ENCODE assay signal across 1 cellular context in the genomic region with DNA sequence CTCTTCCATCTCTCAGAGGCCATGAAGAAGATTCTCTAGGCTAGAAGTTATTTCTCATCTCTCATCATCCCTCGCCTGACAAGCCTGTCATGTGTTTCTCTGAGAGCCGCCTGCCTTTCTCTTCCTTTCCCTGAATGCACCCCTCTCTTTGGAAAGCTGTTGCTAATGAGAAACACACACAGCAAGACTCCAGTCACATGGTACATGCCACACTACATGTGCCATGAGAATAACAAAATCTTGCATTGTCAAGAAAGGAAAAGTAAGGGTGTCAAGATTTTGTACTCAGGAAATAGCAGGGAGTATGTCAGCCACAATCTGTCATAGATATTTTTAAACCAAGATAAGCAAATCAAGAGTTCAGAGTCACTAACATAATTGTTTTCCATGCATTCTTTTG.
TF ChIP-seq lines count a peak whose summit lies in the region.

No MANE protein-coding gene starts in this region.

TF ChIP-seq in K562, 482 proteins besides CTCF, POLR2A, EP300 and RAD21 (continued from another document):
- TF ChIP-seq C11orf30 (IDR thresholded peaks at IDR 0.05; ENCODE audit: low read depth) (no peak), HDAC3 (IDR thresholded peaks at IDR 0.05; ENCODE audit: borderline replicate concordance, partially characterized antibody) (no peak), PHF21A (IDR thresholded peaks at IDR 0.05; ENCODE audit: borderline replicate concordance, low read depth) (no peak), XRCC5 (IDR thresholded peaks at IDR 0.05; ENCODE audit: low read depth, low read length) (no peak), BRD4 (IDR thresholded peaks at IDR 0.05) (no peak)
- TF ChIP-seq, protein P1, sequence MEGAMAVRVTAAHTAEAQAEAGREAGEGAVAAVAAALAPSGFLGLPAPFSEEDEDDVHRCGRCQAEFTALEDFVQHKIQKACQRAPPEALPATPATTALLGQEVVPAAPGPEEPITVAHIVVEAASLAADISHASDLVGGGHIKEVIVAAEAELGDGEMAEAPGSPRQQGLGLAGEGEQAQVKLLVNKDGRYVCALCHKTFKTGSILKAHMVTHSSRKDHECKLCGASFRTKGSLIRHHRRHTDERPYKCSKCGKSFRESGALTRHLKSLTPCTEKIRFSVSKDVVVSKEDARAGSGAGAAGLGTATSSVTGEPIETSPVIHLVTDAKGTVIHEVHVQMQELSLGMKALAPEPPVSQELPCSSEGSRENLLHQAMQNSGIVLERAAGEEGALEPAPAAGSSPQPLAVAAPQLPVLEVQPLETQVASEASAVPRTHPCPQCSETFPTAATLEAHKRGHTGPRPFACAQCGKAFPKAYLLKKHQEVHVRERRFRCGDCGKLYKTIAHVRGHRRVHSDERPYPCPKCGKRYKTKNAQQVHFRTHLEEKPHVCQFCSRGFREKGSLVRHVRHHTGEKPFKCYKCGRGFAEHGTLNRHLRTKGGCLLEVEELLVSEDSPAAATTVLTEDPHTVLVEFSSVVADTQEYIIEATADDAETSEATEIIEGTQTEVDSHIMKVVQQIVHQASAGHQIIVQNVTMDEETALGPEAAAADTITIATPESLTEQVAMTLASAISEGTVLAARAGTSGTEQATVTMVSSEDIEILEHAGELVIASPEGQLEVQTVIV (CRISPR knock-in tag; IDR thresholded peaks at IDR 0.05; ENCODE audit: borderline replicate concordance) = no peak
- TF ChIP-seq, protein P2, sequence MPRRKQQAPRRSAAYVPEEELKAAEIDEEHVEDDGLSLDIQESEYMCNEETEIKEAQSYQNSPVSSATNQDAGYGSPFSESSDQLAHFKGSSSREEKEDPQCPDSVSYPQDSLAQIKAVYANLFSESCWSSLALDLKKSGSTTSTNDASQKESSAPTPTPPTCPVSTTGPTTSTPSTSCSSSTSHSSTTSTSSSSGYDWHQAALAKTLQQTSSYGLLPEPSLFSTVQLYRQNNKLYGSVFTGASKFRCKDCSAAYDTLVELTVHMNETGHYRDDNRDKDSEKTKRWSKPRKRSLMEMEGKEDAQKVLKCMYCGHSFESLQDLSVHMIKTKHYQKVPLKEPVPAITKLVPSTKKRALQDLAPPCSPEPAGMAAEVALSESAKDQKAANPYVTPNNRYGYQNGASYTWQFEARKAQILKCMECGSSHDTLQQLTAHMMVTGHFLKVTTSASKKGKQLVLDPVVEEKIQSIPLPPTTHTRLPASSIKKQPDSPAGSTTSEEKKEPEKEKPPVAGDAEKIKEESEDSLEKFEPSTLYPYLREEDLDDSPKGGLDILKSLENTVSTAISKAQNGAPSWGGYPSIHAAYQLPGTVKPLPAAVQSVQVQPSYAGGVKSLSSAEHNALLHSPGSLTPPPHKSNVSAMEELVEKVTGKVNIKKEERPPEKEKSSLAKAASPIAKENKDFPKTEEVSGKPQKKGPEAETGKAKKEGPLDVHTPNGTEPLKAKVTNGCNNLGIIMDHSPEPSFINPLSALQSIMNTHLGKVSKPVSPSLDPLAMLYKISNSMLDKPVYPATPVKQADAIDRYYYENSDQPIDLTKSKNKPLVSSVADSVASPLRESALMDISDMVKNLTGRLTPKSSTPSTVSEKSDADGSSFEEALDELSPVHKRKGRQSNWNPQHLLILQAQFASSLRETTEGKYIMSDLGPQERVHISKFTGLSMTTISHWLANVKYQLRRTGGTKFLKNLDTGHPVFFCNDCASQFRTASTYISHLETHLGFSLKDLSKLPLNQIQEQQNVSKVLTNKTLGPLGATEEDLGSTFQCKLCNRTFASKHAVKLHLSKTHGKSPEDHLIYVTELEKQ (CRISPR knock-in tag; IDR thresholded peaks at IDR 0.05) = no peak
- TF ChIP-seq, protein P3, sequence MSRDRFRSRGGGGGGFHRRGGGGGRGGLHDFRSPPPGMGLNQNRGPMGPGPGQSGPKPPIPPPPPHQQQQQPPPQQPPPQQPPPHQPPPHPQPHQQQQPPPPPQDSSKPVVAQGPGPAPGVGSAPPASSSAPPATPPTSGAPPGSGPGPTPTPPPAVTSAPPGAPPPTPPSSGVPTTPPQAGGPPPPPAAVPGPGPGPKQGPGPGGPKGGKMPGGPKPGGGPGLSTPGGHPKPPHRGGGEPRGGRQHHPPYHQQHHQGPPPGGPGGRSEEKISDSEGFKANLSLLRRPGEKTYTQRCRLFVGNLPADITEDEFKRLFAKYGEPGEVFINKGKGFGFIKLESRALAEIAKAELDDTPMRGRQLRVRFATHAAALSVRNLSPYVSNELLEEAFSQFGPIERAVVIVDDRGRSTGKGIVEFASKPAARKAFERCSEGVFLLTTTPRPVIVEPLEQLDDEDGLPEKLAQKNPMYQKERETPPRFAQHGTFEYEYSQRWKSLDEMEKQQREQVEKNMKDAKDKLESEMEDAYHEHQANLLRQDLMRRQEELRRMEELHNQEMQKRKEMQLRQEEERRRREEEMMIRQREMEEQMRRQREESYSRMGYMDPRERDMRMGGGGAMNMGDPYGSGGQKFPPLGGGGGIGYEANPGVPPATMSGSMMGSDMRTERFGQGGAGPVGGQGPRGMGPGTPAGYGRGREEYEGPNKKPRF (IDR thresholded peaks at IDR 0.05; ENCODE audit: low read depth, low read length) = no peak
